Comparison of ENCODE assay signal across 9 cellular contexts in genomic region chr14:44961151-44961729, GRCh38. TPM values are rescaled to one million over a fixed set of nuclear protein-coding genes. Genes with fewer than 3 reads are reported as not detected.
DNase-seq lines count a peak whose midpoint lies in the region; ATAC-seq and TF ChIP-seq lines count a peak whose summit lies in the region.
"Had no signal": no experiment of that assay in that cellular context is flagged by ENCODE, and none has a peak within 500 bp of the region (broad histone marks: within the 10 kb centered on the region; RNA-seq: fewer than 3 reads in every experiment).

No MANE protein-coding gene starts in this region.

- H4K5ac ChIP-seq in IMR-90 (ENCODE audit: low read depth, low read length) = peak overlapping the region; percentile 50

- ATAC-seq in GM21576 (IDR thresholded peaks at IDR 0.05; ENCODE audit: unreplicated experiment) (peak; percentile 22), IMR-90 (ENCODE audit: low read depth) (peak; percentile 32), aorta (ENCODE audit: low FRiP score) (peak; percentile 70)
- peak; percentile 48 for ATAC-seq in activated naive CD8-positive, alpha-beta T cell treated with anti-CD3 and anti-CD28 coated beads, Interleukin-2, amount 10 ng/mL, durations not matched to agents 7 days and 5 days (ENCODE audit: low read depth)

- WGBS in IMR-90 (ENCODE audit: extremely low coverage in 2 of 2, insufficient read length in 1 of 2), 2 experiments = 2% methylated on average over 7 of the region's 21 CpGs; no CpG with 5 or more reads in 1 of the 2 experiments
- WGBS in aorta, 2 donors = 0 to 1% methylated on average over 21 of the region's 21 CpGs

- H3K4me1 ChIP-seq in DOHH2 (ENCODE audit: control insufficient read depth, low read length) (peaks cover 23% of the 10 kb centered on the region), IMR-90 (ENCODE audit: control insufficient read depth, insufficient read depth, low read length) (no peaks in the 10 kb centered on the region), left ventricle myocardium inferior (peaks cover 87% of the 10 kb centered on the region), aorta (ENCODE audit: control insufficient read depth in 1 of 2, insufficient read depth in 2 of 2, low read length in 2 of 2) (peaks cover 5 to 6% of the 10 kb centered on the region in 2 donors)

- H4K20me1 ChIP-seq in DOHH2 (ENCODE audit: control insufficient read depth, insufficient read depth, low read depth, low read length) (peaks cover 2% of the 10 kb centered on the region; the same call in 1 of the 2 replicates), IMR-90 (ENCODE audit: insufficient read depth, low read length) (peaks cover 17% of the 10 kb centered on the region)

- peak overlapping the region; percentile 59 for H3K27ac ChIP-seq in DOHH2 (ENCODE audit: low read depth, low read length)
- H3K27ac ChIP-seq in IMR-90 (ENCODE audit: insufficient read depth, low read length) = peak overlapping the region; percentile 65
- peak overlapping the region; percentile 89 for H3K27ac ChIP-seq in left ventricle myocardium inferior (replicated peaks)
- H3K27ac ChIP-seq in aorta (ENCODE audit: low read depth in 1 of 2, low read length in 2 of 2) = peak overlapping the region in 1 of 2 donors; percentile 88

- H2AK9ac ChIP-seq in IMR-90 (replicated peaks; ENCODE audit: low read depth, low read length, poor library complexity) = peak overlapping the region; percentile 75

- peak overlapping the region; percentile 77 for H2BK5ac ChIP-seq in IMR-90 (ENCODE audit: low read depth, low read length, poor library complexity, severe bottlenecking)

- peaks cover 10 to 36% of the 10 kb centered on the region in 2 experiments for H3K79me1 ChIP-seq in IMR-90 (ENCODE audit: low read depth in 1 of 2, low read length in 2 of 2)

- no peaks in the 10 kb centered on the region for H3K9me2 ChIP-seq in DOHH2 (replicated peaks; ENCODE audit: control insufficient read depth, low read length)

- peak overlapping the region; percentile 44 for H2BK120ac ChIP-seq in IMR-90 (ENCODE audit: low read depth, low read length)

- TF ChIP-seq CTCF in DOHH2 (IDR thresholded peaks at IDR 0.05; ENCODE audit: low read depth, low read length, poor library complexity, severe bottlenecking) (no peak), IMR-90 (conservative IDR thresholded peaks at IDR 0.05; ENCODE audit: low read depth, low read length) (no peak), left ventricle myocardium inferior (IDR thresholded peaks at IDR 0.05; ENCODE audit: borderline replicate concordance) (no peak)

- intact Hi-C loops in IMR-90 (cut with micrococcal nuclease) (loop anchor here (1.0 to 5.0 kb wide), 4 partner anchors 63 to 306 kb away; partner anchors contain the start of gene FANCM), left ventricle myocardium inferior (cut with micrococcal nuclease) (no loop called here), aorta (cut with DNase I) (loop anchor here (2.0 to 5.0 kb wide), 5 partner anchors 49 to 171 kb away; partner anchors contain the start of genes FKBP3 (in 2 of the 2) and PRPF39 (in 1 of the 2))

- H3K4me3 Mint-ChIP-seq in activated naive CD8-positive, alpha-beta T cell treated with anti-CD3 and anti-CD28 coated beads, Interleukin-2, amount 10 ng/mL, durations not matched to agents 7 days and 5 days = no peak overlapping the region
- H3K4me3 Mint-ChIP-seq: mesothelial cell of epicardium had no signal

- H2AFZ ChIP-seq in IMR-90 (replicated peaks; ENCODE audit: low read length, poor library complexity) = peak overlapping the region; percentile 97

- peak overlapping the region; percentile 89 for H3K23ac ChIP-seq in IMR-90 (ENCODE audit: low read depth, low read length)

- peak overlapping the region; percentile 5 to 68; a peak in 2 of 4 replicates for H4K8ac ChIP-seq in IMR-90 (ENCODE audit: low read depth in 2 of 2, low read length in 2 of 2)

- TF ChIP-seq POLR2A in IMR-90 (IDR thresholded peaks at IDR 0.05; ENCODE audit: low read depth, low read length) = no peak

- H2BK20ac ChIP-seq in IMR-90 (ENCODE audit: low read depth, low read length) = no peak overlapping the region

- POLR2A ChIA-PET in IMR-90 (lab: Charles Lee; ENCODE audit: unreplicated experiment) = interaction anchor here (0.6 kb wide), 1 partner anchor 173 kb away, joined by 3 read pairs; no protein-coding TSS in a partner anchor
- POLR2A ChIA-PET in activated naive CD8-positive, alpha-beta T cell treated with anti-CD3 and anti-CD28 coated beads, Interleukin-2, amount 10 ng/mL, durations not matched to agents 7 days and 5 days (lab: Charles Lee) = interaction anchor here (0.7 to 3.4 kb wide), 12 partner anchors 9 to 292 kb away, joined by 3 to 38 read pairs (median 4); partner anchors contain the start of genes FANCM, FKBP3 and PRPF39

- H3K27me3 ChIP-seq in DOHH2 (ENCODE audit: control insufficient read depth, low read length) = no peaks in the 10 kb centered on the region
- H3K27me3 ChIP-seq in IMR-90 (ENCODE audit: control insufficient read depth, insufficient read depth, low read length) = no peaks in the 10 kb centered on the region
- no peaks in the 10 kb centered on the region for H3K27me3 ChIP-seq in left ventricle myocardium inferior (ENCODE audit: low read depth)
- H3K27me3 ChIP-seq in aorta (ENCODE audit: control insufficient read depth in 1 of 2, insufficient read depth in 2 of 2, low read length in 1 of 2) = no peaks in the 10 kb centered on the region

- dilution Hi-C loops in IMR-90 (cut with HindIII; ENCODE audit: low sequenced_read_pairs, unreplicated experiment) = no loop called here

- H2BK15ac ChIP-seq in IMR-90 (ENCODE audit: low read depth, low read length) = no peak overlapping the region

- no peaks in the 10 kb centered on the region for H3F3A ChIP-seq in DOHH2 (ENCODE audit: control insufficient read depth, insufficient read depth)

- H3K18ac ChIP-seq in IMR-90 (ENCODE audit: low read depth, low read length) = peak overlapping the region; percentile 30

- H3K4me1 Mint-ChIP-seq in activated naive CD8-positive, alpha-beta T cell treated with anti-CD3 and anti-CD28 coated beads, Interleukin-2, amount 10 ng/mL, durations not matched to agents 7 days and 5 days = peaks cover 39% of the 10 kb centered on the region

- H3K36me3 Mint-ChIP-seq in activated naive CD8-positive, alpha-beta T cell treated with anti-CD3 and anti-CD28 coated beads, Interleukin-2, amount 10 ng/mL, durations not matched to agents 7 days and 5 days = peaks cover 12% of the 10 kb centered on the region

- no peaks in the 10 kb centered on the region for H3K9me3 Mint-ChIP-seq in activated naive CD8-positive, alpha-beta T cell treated with anti-CD3 and anti-CD28 coated beads, Interleukin-2, amount 10 ng/mL, durations not matched to agents 7 days and 5 days
- H3K9me3 Mint-ChIP-seq: mesothelial cell of epicardium had no signal

- H3K79me2 ChIP-seq in DOHH2 (ENCODE audit: control insufficient read depth, low read length) = peaks cover 96% of the 10 kb centered on the region

- H2AK5ac ChIP-seq in IMR-90 (ENCODE audit: low read depth, low read length) = peak overlapping the region; percentile 44; the same call in 1 of the 2 replicates

- peak overlapping the region; percentile 82 for H3K9ac ChIP-seq in IMR-90 (ENCODE audit: low read depth, low read length)

- DNase-seq in IMR-90 (peak; percentile 61), SKM-1 treated with dmso at 0.1 percent for 144 hours (lab: John Stamatoyannopoulos, UW; ENCODE audit: unreplicated experiment) (peak; percentile 25), left ventricle myocardium inferior (peak; percentile 54), putamen (ENCODE audit: low spot score) (peak; percentile 58), aorta (peak; percentile 77 to 82)
- peak; percentile 56 for DNase-seq in activated naive CD8-positive, alpha-beta T cell treated with anti-CD3 and anti-CD28 coated beads, Interleukin-2, amount 10 ng/mL, durations not matched to agents 7 days and 5 days

- peak overlapping the region; percentile 80 for H3K4me2 ChIP-seq in DOHH2 (ENCODE audit: low read length)
- peak overlapping the region; percentile 32 for H3K4me2 ChIP-seq in IMR-90 (ENCODE audit: low read depth, low read length)

- H3K9me1 ChIP-seq in IMR-90 (ENCODE audit: insufficient read depth, low read length) = no peaks in the 10 kb centered on the region

- H4K91ac ChIP-seq in IMR-90 (ENCODE audit: insufficient read depth, low read depth, low read length) = peak overlapping the region; percentile 53

- peak overlapping the region; percentile 73 for H3K4ac ChIP-seq in IMR-90 (ENCODE audit: low read depth, low read length)

- no peak overlapping the region for H3K27ac Mint-ChIP-seq in activated naive CD8-positive, alpha-beta T cell treated with anti-CD3 and anti-CD28 coated beads, Interleukin-2, amount 10 ng/mL, durations not matched to agents 7 days and 5 days

- H3K36me3 ChIP-seq in DOHH2 (ENCODE audit: control insufficient read depth, low read length) (peaks cover 8% of the 10 kb centered on the region), IMR-90 (ENCODE audit: control insufficient read depth, insufficient read depth, low read length) (no peaks in the 10 kb centered on the region), left ventricle myocardium inferior (no peaks in the 10 kb centered on the region), aorta (ENCODE audit: control insufficient read depth in 1 of 2, insufficient read depth in 2 of 2, low read length in 1 of 2) (no peaks in the 10 kb centered on the region)

- no peaks in the 10 kb centered on the region for H3K27me3 Mint-ChIP-seq in activated naive CD8-positive, alpha-beta T cell treated with anti-CD3 and anti-CD28 coated beads, Interleukin-2, amount 10 ng/mL, durations not matched to agents 7 days and 5 days

- H3K9me3 ChIP-seq in DOHH2 (ENCODE audit: control insufficient read depth, insufficient read depth, low read length) (no peaks in the 10 kb centered on the region), IMR-90 (ENCODE audit: control insufficient read depth, insufficient read depth, low read length) (no peaks in the 10 kb centered on the region), left ventricle myocardium inferior (replicated peaks) (no peaks in the 10 kb centered on the region), aorta (ENCODE audit: control insufficient read depth, low read length) (no peaks in the 10 kb centered on the region)

- peak overlapping the region; percentile 69; the same call in 1 of the 2 replicates for H3K56ac ChIP-seq in IMR-90 (ENCODE audit: extremely low read depth, insufficient read depth, low read length)

- H3K14ac ChIP-seq in IMR-90 (replicated peaks; ENCODE audit: low read depth, low read length) = peak overlapping the region; percentile 88

- TSS peak; percentile 84 for BruUV-seq in IMR-90 (replicated peaks; lab: Mats Ljungman, UMichigan)

- CTCF ChIA-PET in IMR-90 (lab: Yijun Ruan, JAX) = interaction anchor here (0.6 kb wide), 1 partner anchor 72 kb away, joined by 3 read pairs; no protein-coding TSS in a partner anchor

- peak overlapping the region; percentile 96 for H3K4me3 ChIP-seq in DOHH2 (ENCODE audit: low read length)
- peak overlapping the region; percentile 68 for H3K4me3 ChIP-seq in IMR-90 (ENCODE audit: insufficient read depth, low read depth, low read length)
- peak overlapping the region; percentile 94 for H3K4me3 ChIP-seq in left ventricle myocardium inferior
- peak overlapping the region; percentile 55 to 77 for H3K4me3 ChIP-seq in aorta (ENCODE audit: low read length in 2 of 2)

- no peak for TF ChIP-seq RAD21 in IMR-90 (IDR thresholded peaks at IDR 0.05; ENCODE audit: low read length)

- in situ Hi-C loops in IMR-90 (cut with MboI; ENCODE audit: low sequenced_read_pairs) = loop anchor here (10.0 kb wide), 1 partner anchor 174 kb away; the partner anchor contains the start of genes FANCM and FKBP3

RNA-seq across cellular contexts. Expression of gene KLHL28, which starts 0.5 kb away (rescaled TPM):
- total RNA-seq in IMR-90 (2012; rRNA removed) = 7.7 and 11.4 TPM in 2 replicates
- 2.5 and 2.9 TPM in 2 replicates for polyA plus RNA-seq in IMR-90 (2012; rRNA removed)
- 0.67 and 1.2 TPM in 2 replicates for polyA plus RNA-seq in IMR-90 (2012; cell fraction: cytosol; rRNA removed)
- 0.92 and 3.3 TPM in 2 replicates for polyA plus RNA-seq in IMR-90 (2012; cell fraction: nucleus; rRNA removed; ENCODE audit: low replicate concordance)
- total RNA-seq in activated naive CD8-positive, alpha-beta T cell treated with anti-CD3 and anti-CD28 coated beads, Interleukin-2, amount 10 ng/mL, durations not matched to agents 7 days and 5 days = 10 to 100 TPM; 19.6 to 22.4 TPM
- total RNA-seq in left ventricle myocardium inferior = 10.0 TPM
- total RNA-seq in aorta = 10 to 100 TPM; 17.3 to 18.8 TPM
- polyA plus RNA-seq in aorta = 1 to 10 TPM; 2.9 to 3.4 TPM

RNA-seq across cellular contexts. Expression of gene TOGARAM1, which starts 0.8 kb away (rescaled TPM):
- total RNA-seq in IMR-90 (2012; rRNA removed) (11.1 and 13.4 TPM in 2 replicates), left ventricle myocardium inferior (21.6 TPM), aorta (10 to 100 TPM; 12.4 to 21.4 TPM)
- polyA plus RNA-seq in IMR-90 (2012; rRNA removed) (2.5 and 3.1 TPM in 2 replicates), aorta (1 to 10 TPM; 6.1 to 6.2 TPM)
- polyA plus RNA-seq in IMR-90 (2012; cell fraction: cytosol; rRNA removed) = 0.79 and 1.2 TPM in 2 replicates
- polyA plus RNA-seq in IMR-90 (2012; cell fraction: nucleus; rRNA removed; ENCODE audit: low replicate concordance) = 1.2 and 10.1 TPM in 2 replicates
- total RNA-seq in activated naive CD8-positive, alpha-beta T cell treated with anti-CD3 and anti-CD28 coated beads, Interleukin-2, amount 10 ng/mL, durations not matched to agents 7 days and 5 days = 10 to 100 TPM; 11.4 to 11.9 TPM

Comparison
In these comparisons a context has a peak if more than half of its experiments do, and no peak if none do; other contexts are left out.
1. DNase-seq: peak in every context shown above with its lines; median percentile 80 in aorta; 61 in IMR-90; 58 in putamen; 56 in activated naive CD8-positive, alpha-beta T cell treated with anti-CD3 and anti-CD28 coated beads, Interleukin-2, amount 10 ng/mL, durations not matched to agents 7 days and 5 days; 54 in left ventricle myocardium inferior; 25 in SKM-1 treated with dmso at 0.1 percent for 144 hours.